Comparison of ENCODE assay signal across 23 cellular contexts in the genomic region with DNA sequence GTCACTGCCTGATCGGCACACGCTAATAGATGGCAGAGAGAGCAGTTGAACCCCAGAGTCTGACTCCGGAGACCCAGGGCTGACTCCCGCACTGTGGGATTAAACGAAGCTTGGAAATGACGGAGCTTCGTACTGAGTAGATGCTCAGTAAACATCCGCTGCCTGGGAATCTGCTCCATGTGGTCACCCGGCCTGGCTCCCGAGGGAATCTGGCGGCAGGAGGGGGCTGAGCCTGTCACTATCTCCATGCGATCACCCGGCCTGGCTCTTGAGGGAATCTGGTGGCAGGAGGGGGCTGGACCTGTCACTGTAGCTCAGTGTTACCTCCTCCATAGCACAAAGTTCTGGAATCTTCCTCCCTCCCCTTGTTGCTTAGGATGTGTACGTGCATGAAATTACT.
"Had no signal": no experiment of that assay in that cellular context is flagged by ENCODE, and none has a peak within 500 bp of the region (broad histone marks: within the 10 kb centered on the region; RNA-seq: fewer than 3 reads in every experiment).

No MANE protein-coding gene starts in this region.

- H3K9me3 Mint-ChIP-seq: activated CD4-positive, alpha-beta T cell treated with anti-CD3 and anti-CD28 coated beads, Interleukin-2, amount 10 ng/mL, durations not matched to agents 7 days and 5 days; activated T-cell treated with anti-CD3 and anti-CD28 coated beads, Interleukin-2, amount 50 U/mL, for 4 hours; activated T-helper 2 cell treated with anti-CD3 and anti-CD28 coated beads, Interferon-gamma antibody, Interleukin-2, Interleukin-4, amounts not matched to agents 10 μg/mL and 5 μg/mL and 100 μg/mL, durations not matched to agents 14 hours and 24 hours and 36 hours; endodermal cell; nephron; T-helper 2 cell treated with Interferon-gamma antibody and Interleukin-4, amounts not matched to agents 5 μg/mL and 100 μg/mL, for 36 hours had no signal

- DNase-seq: activated CD8-positive, alpha-beta memory T cell treated with anti-CD3 and anti-CD28 coated beads, Interleukin-2, amount 50 U/mL, for 48 hours; activated naive CD4-positive, alpha-beta T cell; activated T-cell treated with anti-CD3 and anti-CD28 coated beads, Interleukin-2, amount 50 U/mL, for 4 hours; cerebellar nuclear complex; endodermal cell; heart right ventricle; islet precursor cell; left cardiac atrium; nucleus accumbens; right cardiac atrium; stimulated activated CD4-positive, alpha-beta T cell treated with anti-CD3 and anti-CD28 coated beads, Interleukin-12 subunit alpha, Interleukin-12 subunit beta, amount 100 ng/mL, for 4 hours; stimulated activated CD4-positive, alpha-beta T cell treated with anti-CD3 and anti-CD28 coated beads, Interleukin-4, amount 100 ng/mL, for 4 hours; stimulated activated naive CD8-positive, alpha-beta T cell treated with anti-CD3 and anti-CD28 coated beads, Interleukin-15, Interleukin-2, amounts not matched to agents 100 U/mL and 50 U/mL, for 24 hours; upper lobe of left lung had no signal

- H3K4me3 ChIP-seq: coronary artery, heart right ventricle, upper lobe of left lung had no signal

- H3K27ac ChIP-seq: coronary artery, epithelial cell of prostate, heart right ventricle, parathyroid adenoma, upper lobe of left lung, VCaP had no signal

- H2AFZ ChIP-seq: parathyroid adenoma had no signal

- H3K27me3 ChIP-seq: heart right ventricle, upper lobe of left lung had no signal

- H3K27ac Mint-ChIP-seq: activated CD4-positive, alpha-beta T cell treated with anti-CD3 and anti-CD28 coated beads, Interleukin-2, amount 10 ng/mL, durations not matched to agents 7 days and 5 days; activated T-helper 2 cell treated with anti-CD3 and anti-CD28 coated beads, Interferon-gamma antibody, Interleukin-2, Interleukin-4, amounts not matched to agents 10 μg/mL and 5 μg/mL and 100 μg/mL, durations not matched to agents 14 hours and 24 hours and 36 hours; endodermal cell; T-helper 2 cell treated with Interferon-gamma antibody and Interleukin-4, amounts not matched to agents 5 μg/mL and 100 μg/mL, for 36 hours had no signal

- H3K36me3 ChIP-seq: heart right ventricle, upper lobe of left lung had no signal

- ATAC-seq: activated CD4-positive, CD25-positive, alpha-beta regulatory T cell treated with anti-CD3 and anti-CD28 coated beads, Interleukin-2, amount 50 U/mL, for 24 hours; activated T-cell treated with anti-CD3 and anti-CD28 coated beads, Interleukin-2, amount 50 U/mL, for 4 hours; heart right ventricle; left cardiac atrium; right cardiac atrium; stimulated activated naive CD8-positive, alpha-beta T cell treated with anti-CD3 and anti-CD28 coated beads, Interleukin-15, Interleukin-2, amounts not matched to agents 100 U/mL and 50 U/mL, for 24 hours had no signal

- H3K9ac ChIP-seq: parathyroid adenoma had no signal

- H3K9me3 ChIP-seq: heart right ventricle, upper lobe of left lung had no signal
